17 cellular contexts compared by ENCODE assay signal in the genomic region with DNA sequence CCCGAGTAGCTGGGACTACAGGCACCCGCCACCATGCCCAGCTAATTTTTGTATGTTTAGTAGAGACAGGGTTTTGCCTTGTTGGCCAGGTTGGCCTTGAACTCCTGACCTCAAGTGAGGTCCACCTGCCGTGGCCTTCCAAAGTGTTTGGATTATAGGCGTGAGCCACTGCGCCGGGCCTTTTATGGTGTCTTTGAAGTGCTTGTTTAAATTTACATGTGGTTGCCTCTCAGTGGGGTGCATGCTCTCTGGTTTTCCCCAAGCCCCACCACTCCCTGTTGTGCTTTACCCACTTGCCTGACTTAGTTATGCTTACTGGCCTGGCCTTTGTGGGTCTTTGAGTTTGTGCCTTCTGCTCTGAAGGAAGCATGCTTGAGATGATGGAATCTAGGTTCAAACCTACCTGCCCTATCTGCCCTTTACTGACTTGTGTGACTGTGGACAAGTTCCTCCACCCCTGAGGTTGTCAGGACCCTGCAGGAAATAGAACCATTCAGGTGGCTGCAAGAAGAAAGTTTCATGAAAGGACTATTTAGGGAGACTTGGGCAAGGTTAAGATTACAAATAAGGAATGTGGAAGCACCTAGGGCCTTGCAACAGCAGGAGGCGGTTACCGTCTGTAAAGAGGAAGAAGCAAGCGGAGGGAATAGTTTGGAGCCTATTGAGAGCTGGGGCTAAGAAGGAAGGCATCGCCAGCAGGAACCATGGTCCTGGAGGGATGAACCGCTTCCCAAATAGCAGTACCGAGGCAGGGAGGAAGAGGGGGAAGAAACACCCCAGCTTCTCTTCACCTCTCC.
A peak's percentile ranks its signal among the peaks of the same experiment; 100 is the strongest.
DNase-seq lines count a peak whose midpoint lies in the region; ATAC-seq and TF ChIP-seq lines count a peak whose summit lies in the region.
"Had no signal": no experiment of that assay in that cellular context is flagged by ENCODE, and none has a peak within 500 bp of the region (broad histone marks: within the 10 kb centered on the region; RNA-seq: fewer than 3 reads in every experiment).

No MANE protein-coding gene starts in this region.

- H3K27me3 Mint-ChIP-seq in stimulated activated memory B cell treated with anti-CD40 and anti-IgM and Interleukin-4, amounts not matched to agents 10 μg/mL and 1 μg/mL and 100 μg/mL, for 72 hours: no peaks in the 10 kb centered on the region
- H3K27me3 Mint-ChIP-seq: activated naive CD4-positive, alpha-beta T cell treated with anti-CD3 and anti-CD28 coated beads, Interleukin-2, amount 10 ng/mL, durations not matched to agents 7 days and 5 days; CD4-positive, alpha-beta memory T cell had no signal

- peaks cover 66% of the 10 kb centered on the region for H3K79me2 ChIP-seq in Loucy (ENCODE audit: insufficient read depth, low read length)

- H3K4me2 ChIP-seq in Loucy (ENCODE audit: low read depth, low read length, poor library complexity, severe bottlenecking): peak overlapping the region; percentile 76

- no peak for TF ChIP-seq CTCF in Loucy (conservative IDR thresholded peaks at IDR 0.05; ENCODE audit: low read length)

- H3K9me3 ChIP-seq in Loucy (ENCODE audit: insufficient read depth, low read depth, low read length): no peaks in the 10 kb centered on the region
- H3K9me3 ChIP-seq: ascending aorta had no signal

- peak overlapping the region; percentile 50 for H3K9ac ChIP-seq in Loucy (ENCODE audit: low read depth, low read length, poor library complexity, severe bottlenecking)

- H3K27me3 ChIP-seq in Loucy (ENCODE audit: insufficient read depth, low read length, poor library complexity, severe bottlenecking): no peaks in the 10 kb centered on the region
- H3K27me3 ChIP-seq: ascending aorta had no signal

- no peaks in the 10 kb centered on the region for H3K9me3 Mint-ChIP-seq in stimulated activated memory B cell treated with anti-CD40 and anti-IgM and Interleukin-4, amounts not matched to agents 10 μg/mL and 1 μg/mL and 100 μg/mL, for 72 hours
- H3K9me3 Mint-ChIP-seq: activated naive CD4-positive, alpha-beta T cell treated with anti-CD3 and anti-CD28 coated beads, Interleukin-2, amount 10 ng/mL, durations not matched to agents 7 days and 5 days; CD4-positive, alpha-beta memory T cell had no signal

- peak overlapping the region; percentile 84 for H3K27ac Mint-ChIP-seq in stimulated activated memory B cell treated with anti-CD40 and anti-IgM and Interleukin-4, amounts not matched to agents 10 μg/mL and 1 μg/mL and 100 μg/mL, for 72 hours

- H3F3A ChIP-seq in Loucy (ENCODE audit: low read depth): 0 out of 2 replicates have a peak, but pooled peaks cover 9% of the 10 kb centered on the region

- H3K4me3 Mint-ChIP-seq in stimulated activated memory B cell treated with anti-CD40 and anti-IgM and Interleukin-4, amounts not matched to agents 10 μg/mL and 1 μg/mL and 100 μg/mL, for 72 hours: peak overlapping the region; percentile 2
- H3K4me3 Mint-ChIP-seq: activated naive CD4-positive, alpha-beta T cell treated with anti-CD3 and anti-CD28 coated beads, Interleukin-2, amount 10 ng/mL, durations not matched to agents 7 days and 5 days had no signal

- no peaks in the 10 kb centered on the region for H3K9me2 ChIP-seq in Loucy (replicated peaks; ENCODE audit: low read depth, low read length)

- peak overlapping the region; percentile 13 for H3K27ac ChIP-seq in angular gyrus (ENCODE audit: low read depth, low read length)
- H3K27ac ChIP-seq: ascending aorta had no signal

- no peak overlapping the region for H2AFZ ChIP-seq in Loucy (ENCODE audit: low read length)

- peaks cover 43% of the 10 kb centered on the region for H3K4me1 ChIP-seq in Loucy (ENCODE audit: insufficient read depth, low read length, poor library complexity, severe bottlenecking)
- H3K4me1 ChIP-seq: ascending aorta had no signal

- peaks cover 5% of the 10 kb centered on the region for H4K20me1 ChIP-seq in Loucy (ENCODE audit: insufficient read depth, low read length, poor library complexity, severe bottlenecking)

- peak; percentile 65 for ATAC-seq in stimulated activated memory B cell treated with anti-CD40 and anti-IgM and Interleukin-4, amounts not matched to agents 10 μg/mL and 1 μg/mL and 100 μg/mL, for 72 hours
- ATAC-seq: activated CD4-positive, CD25-positive, alpha-beta regulatory T cell treated with anti-CD3 and anti-CD28 coated beads, Interleukin-2, amount 50 U/mL, for 24 hours had no signal

- peaks cover 59% of the 10 kb centered on the region for H3K36me3 Mint-ChIP-seq in stimulated activated memory B cell treated with anti-CD40 and anti-IgM and Interleukin-4, amounts not matched to agents 10 μg/mL and 1 μg/mL and 100 μg/mL, for 72 hours

- peaks cover 85% of the 10 kb centered on the region for H3K4me1 Mint-ChIP-seq in stimulated activated memory B cell treated with anti-CD40 and anti-IgM and Interleukin-4, amounts not matched to agents 10 μg/mL and 1 μg/mL and 100 μg/mL, for 72 hours

- H3K36me3 ChIP-seq in Loucy (ENCODE audit: insufficient read depth, low read length): peaks cover 6% of the 10 kb centered on the region; the same call in 1 of the 2 replicates
- H3K36me3 ChIP-seq: ascending aorta had no signal

- H3K4me3 ChIP-seq in Loucy (ENCODE audit: low read length, poor library complexity, severe bottlenecking): no peak overlapping the region
- H3K4me3 ChIP-seq: ascending aorta had no signal

- DNase-seq in CD1c-positive myeloid dendritic cell (ENCODE audit: extremely low spot score) (peak; percentile 51), T1000 (lab: John Stamatoyannopoulos, UW) (no peak), OCI-M1 (lab: John Stamatoyannopoulos, UW) (no peak), NCI-H82 (lab: John Stamatoyannopoulos, UW) (no peak)
- DNase-seq: activated naive CD4-positive, alpha-beta T cell treated with anti-CD3 and anti-CD28 coated beads, Interleukin-2, amount 10 ng/mL, durations not matched to agents 7 days and 5 days; activated T-cell treated with anti-CD3 and anti-CD28 coated beads, Interleukin-2, amount 50 U/mL, for 48 hours; CD4-positive, alpha-beta memory T cell; central memory CD4-positive, alpha-beta T cell; glutamatergic neuron; mammary epithelial cell; NCI-H2171; stimulated activated CD4-positive, alpha-beta T cell treated with anti-CD3 and anti-CD28 coated beads, Interleukin-2, amount 100 ng/mL, for 48 hours had no signal
